1 cellular context compared by ENCODE assay signal in the genomic region with DNA sequence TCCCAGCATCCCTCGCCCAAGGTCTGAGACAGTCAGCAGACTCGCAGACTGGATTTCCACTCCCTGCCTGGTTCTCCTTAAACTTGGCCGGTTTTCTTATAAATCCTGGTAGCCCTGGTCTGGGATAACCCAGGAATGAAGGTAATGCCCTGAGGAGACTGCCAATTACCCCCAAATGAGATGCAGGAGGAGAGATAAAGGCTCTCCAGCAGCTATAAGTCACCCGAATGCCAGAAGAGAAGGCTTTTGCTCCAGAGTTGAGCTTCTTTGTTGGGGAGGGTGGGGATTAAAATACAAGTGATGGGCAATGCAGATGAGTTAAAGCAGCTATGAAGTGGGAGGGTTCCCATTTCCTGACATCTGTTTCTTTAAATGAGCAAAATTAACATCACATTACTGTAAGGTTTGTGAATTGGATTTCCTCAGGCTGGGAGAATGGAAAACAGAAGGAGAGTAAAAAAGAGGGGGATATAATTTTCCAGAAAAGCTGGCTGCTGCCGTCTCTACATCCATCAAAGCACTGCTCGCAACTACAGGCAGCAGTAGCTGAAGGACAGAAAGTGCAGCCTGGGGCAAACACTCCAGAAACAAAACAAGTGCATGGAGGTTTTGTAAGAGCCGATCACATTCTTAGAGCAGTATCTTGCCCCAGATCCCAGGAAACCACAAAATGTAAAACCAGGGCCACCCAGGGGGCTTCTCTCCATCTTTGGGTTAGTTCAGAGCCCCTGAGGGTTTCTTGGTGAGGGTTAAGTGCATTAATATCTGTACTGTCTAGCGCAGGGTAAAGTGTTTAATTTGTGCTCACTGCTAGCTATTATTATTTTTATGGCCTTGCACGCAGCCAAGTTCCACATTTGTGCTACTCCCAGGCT.
TF ChIP-seq lines count a peak whose summit lies in the region.

No MANE protein-coding gene starts in this region.

TF ChIP-seq in H1, 55 proteins besides CTCF, POLR2A, EP300 and RAD21 (continued from another document):
- TF ChIP-seq NANOG (IDR thresholded peaks at IDR 0.05; ENCODE audit: insufficient read depth, low read depth, low read length, poor library complexity, severe bottlenecking) (no peak), ASH2L (IDR thresholded peaks at IDR 0.05; ENCODE audit: low read length) (no peak), SP2 (IDR thresholded peaks at IDR 0.05; ENCODE audit: low read length) (no peak), RXRA (IDR thresholded peaks at IDR 0.05; ENCODE audit: insufficient read depth, low read depth, low read length) (no peak), BRCA1 (IDR thresholded peaks at IDR 0.05; ENCODE audit: low read depth, low read length) (no peak), RBBP5 (IDR thresholded peaks at IDR 0.05; ENCODE audit: borderline replicate concordance, low read depth, low read length) (no peak), EGR1 (IDR thresholded peaks at IDR 0.05; ENCODE audit: borderline replicate concordance, low read depth, low read length) (no peak)
TF ChIP-seq in H1: peak in this region for 0.
